In the genomic region with DNA sequence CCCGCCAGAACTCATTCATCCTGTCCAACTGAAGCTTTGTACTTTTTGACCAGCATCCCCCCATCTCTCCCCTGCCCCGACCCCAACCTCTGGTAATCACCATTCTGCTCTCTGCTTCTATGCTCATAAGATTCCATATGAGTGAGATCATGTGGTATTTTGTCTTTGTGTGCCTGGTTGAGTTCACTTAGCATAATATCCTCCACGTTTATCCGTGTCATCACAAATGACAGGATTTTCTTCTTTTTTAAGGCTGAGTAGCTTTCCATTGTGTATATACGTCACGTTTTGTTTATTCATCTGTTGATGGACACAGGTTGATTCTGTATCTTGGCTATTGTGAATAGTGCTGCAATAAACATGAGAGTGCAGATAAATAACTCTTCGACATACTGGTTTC, we compare ENCODE assay signal across 23 cellular contexts.
DNase-seq lines count a peak whose midpoint lies in the region; ATAC-seq and TF ChIP-seq lines count a peak whose summit lies in the region.
"Had no signal": no experiment of that assay in that cellular context is flagged by ENCODE, and none has a peak within 500 bp of the region (broad histone marks: within the 10 kb centered on the region; RNA-seq: fewer than 3 reads in every experiment).

No MANE protein-coding gene starts in this region.

- H3K4me1 Mint-ChIP-seq in glutamatergic neuron (ENCODE audit: low read depth, unreplicated experiment), result peaks cover 19% of the 10 kb centered on the region
- H3K4me1 Mint-ChIP-seq: stimulated activated naive CD8-positive, alpha-beta T cell treated with anti-CD3 and anti-CD28 coated beads, Interleukin-15, amount 100 ng/mL, for 72 hours had no signal

- peaks cover 58% of the 10 kb centered on the region for H3K4me1 ChIP-seq in BLaER1
- H3K4me1 ChIP-seq: prostate gland had no signal

- H4K20me1 ChIP-seq in BLaER1, result peaks cover 15% of the 10 kb centered on the region; the same call in 1 of the 2 replicates

- no peaks in the 10 kb centered on the region for H3K9me3 ChIP-seq in BLaER1
- H3K9me3 ChIP-seq: Caco-2, esophagus squamous epithelium, MG63, prostate gland, transverse colon had no signal

- H3K4me3 ChIP-seq in BLaER1 (no peak overlapping the region), dorsolateral prefrontal cortex (no peak overlapping the region)
- H3K4me3 ChIP-seq: esophagus squamous epithelium, MG63, prostate gland, transverse colon had no signal

- TF ChIP-seq CTCF in dorsolateral prefrontal cortex (IDR thresholded peaks at IDR 0.05 in 54 of 56, conservative IDR thresholded peaks at IDR 0.05 in 2 of 56; ENCODE audit: low read depth in 1 of 56, partially characterized antibody in 56 of 56) (no peak), glutamatergic neuron (IDR thresholded peaks at IDR 0.05; ENCODE audit: partially characterized antibody, unreplicated experiment) (no peak)

- H3K4me3 Mint-ChIP-seq in glutamatergic neuron (ENCODE audit: unreplicated experiment), result no peak overlapping the region
- H3K4me3 Mint-ChIP-seq: activated T-cell treated with anti-CD3 and anti-CD28 coated beads, Interleukin-2, amount 50 U/mL, for 4 hours; stimulated activated naive CD8-positive, alpha-beta T cell treated with anti-CD3 and anti-CD28 coated beads, Interleukin-15, amount 100 ng/mL, for 72 hours had no signal

- ATAC-seq in HG02678 (IDR thresholded peaks at IDR 0.05; ENCODE audit: unreplicated experiment), result no peak
- ATAC-seq: activated T-cell treated with anti-CD3 and anti-CD28 coated beads, Interleukin-2, amount 50 U/mL, for 4 hours; left cardiac atrium; stimulated activated naive CD8-positive, alpha-beta T cell treated with anti-CD3 and anti-CD28 coated beads, Interleukin-15, amount 100 ng/mL, for 72 hours had no signal

- H3K27ac ChIP-seq in BLaER1 (no peak overlapping the region), dorsolateral prefrontal cortex (no peak overlapping the region)
- H3K27ac ChIP-seq: prostate gland had no signal

- peaks cover 7% of the 10 kb centered on the region for H3K27me3 Mint-ChIP-seq in glutamatergic neuron (ENCODE audit: unreplicated experiment)
- H3K27me3 Mint-ChIP-seq: stimulated activated naive CD8-positive, alpha-beta T cell treated with anti-CD3 and anti-CD28 coated beads, Interleukin-15, amount 100 ng/mL, for 72 hours had no signal

- no peak overlapping the region for H3K27ac Mint-ChIP-seq in glutamatergic neuron (ENCODE audit: unreplicated experiment)
- H3K27ac Mint-ChIP-seq: stimulated activated naive CD8-positive, alpha-beta T cell treated with anti-CD3 and anti-CD28 coated beads, Interleukin-15, amount 100 ng/mL, for 72 hours had no signal

- no peaks in the 10 kb centered on the region; the same call in 1 of the 2 replicates for H3K36me3 ChIP-seq in BLaER1
- H3K36me3 ChIP-seq: esophagus squamous epithelium, MG63, prostate gland, transverse colon had no signal

- intact Hi-C loops in dorsolateral prefrontal cortex (cut with DNase I), result no loop called here

- peak overlapping the region; percentile 38 for H3K4me2 ChIP-seq in BLaER1

- peaks cover 5% of the 10 kb centered on the region for H3K36me3 Mint-ChIP-seq in glutamatergic neuron (ENCODE audit: unreplicated experiment)

- DNase-seq in EH (ENCODE audit: low read depth), result peak; percentile 36
- DNase-seq in SHP77 treated with DMSO at 0.1 percent for 48 hours (lab: John Stamatoyannopoulos, UW), result peak; percentile 55
- peak; percentile 11 for DNase-seq in mesenteric fat pad (ENCODE audit: low spot score)
- no peak for DNase-seq in dorsolateral prefrontal cortex
- no peak for DNase-seq in glutamatergic neuron
- DNase-seq: activated CD4-positive, CD25-positive, alpha-beta regulatory T cell; activated naive CD4-positive, alpha-beta T cell treated with Interleukin-2 at 50 U/mL for 16 hours; activated T-cell treated with anti-CD3 and anti-CD28 coated beads, Interleukin-2, amount 50 U/mL, for 4 hours; AML-193; amygdala; Caco-2; effector CD8-positive, alpha-beta T cell; esophagus squamous epithelium; left cardiac atrium; MG63; NCI-H1436 treated with DMSO at 0.1 percent for 48 hours; stimulated activated CD4-positive, alpha-beta T cell treated with anti-CD3 and anti-CD28 coated beads, Interleukin-2, amount 100 ng/mL, for 48 hours; stimulated activated naive CD8-positive, alpha-beta T cell treated with anti-CD3 and anti-CD28 coated beads, Interleukin-15, amount 100 ng/mL, for 72 hours; T1000; transverse colon had no signal

- no peak overlapping the region for H3K9ac ChIP-seq in BLaER1

- H3K27me3 ChIP-seq in BLaER1 (no peaks in the 10 kb centered on the region), dorsolateral prefrontal cortex (no peaks in the 10 kb centered on the region)
- H3K27me3 ChIP-seq: esophagus squamous epithelium, MG63, transverse colon had no signal

- peaks cover 11% of the 10 kb centered on the region for H3K9me3 Mint-ChIP-seq in glutamatergic neuron (ENCODE audit: unreplicated experiment)
- H3K9me3 Mint-ChIP-seq: activated T-cell treated with anti-CD3 and anti-CD28 coated beads, Interleukin-2, amount 50 U/mL, for 4 hours; stimulated activated naive CD8-positive, alpha-beta T cell treated with anti-CD3 and anti-CD28 coated beads, Interleukin-15, amount 100 ng/mL, for 72 hours had no signal

Comparison
In these comparisons a context has a peak if more than half of its experiments do, and no peak if none do; other contexts are left out.
1. DNase-seq: peak in EH (single experiment), SHP77 treated with DMSO at 0.1 percent for 48 hours (single experiment) and mesenteric fat pad (single experiment); none in dorsolateral prefrontal cortex (0 of 10) and glutamatergic neuron (single experiment).